Comparison of ENCODE assay signal across 20 cellular contexts in the genomic region with DNA sequence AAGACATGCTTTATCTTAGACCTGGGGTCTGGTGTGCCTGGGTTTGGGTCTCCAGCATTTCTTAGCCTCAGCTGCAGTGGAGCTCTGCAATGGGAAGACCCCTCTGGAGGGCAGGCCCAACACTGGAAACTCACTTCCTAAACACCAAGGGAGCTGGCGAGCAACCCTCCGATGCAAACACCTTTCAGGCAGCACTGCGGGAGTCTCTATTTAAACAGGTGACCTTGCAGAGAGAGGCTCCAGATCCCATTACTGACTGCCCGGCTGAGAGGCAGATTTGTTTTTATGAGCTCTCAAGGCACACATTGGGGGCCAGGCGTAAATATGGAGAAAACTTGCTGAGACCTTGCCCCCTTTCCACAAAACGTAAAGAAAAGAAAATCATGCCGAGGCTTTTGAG.
DNase-seq lines count a peak whose midpoint lies in the region; ATAC-seq, FAIRE-seq and TF ChIP-seq lines count a peak whose summit lies in the region.
"Had no signal": no experiment of that assay in that cellular context is flagged by ENCODE, and none has a peak within 500 bp of the region (broad histone marks: within the 10 kb centered on the region; RNA-seq: fewer than 3 reads in every experiment).

No MANE protein-coding gene starts in this region.

- peak overlapping the region; percentile 35; the same call in 1 of the 2 replicates for H3K27ac ChIP-seq in HEK293 (ENCODE audit: extremely low read depth, low read depth, low read length)
- H3K27ac ChIP-seq: esophagus muscularis mucosa, gastroesophageal sphincter had no signal

- no peaks in the 10 kb centered on the region for H3K9me3 ChIP-seq in HEK293 (ENCODE audit: control insufficient read depth, insufficient read depth, low read depth, low read length)
- H3K9me3 ChIP-seq: esophagus muscularis mucosa, gastroesophageal sphincter, tibial nerve had no signal

- no peak for TF ChIP-seq CTCF in HEK293 (tag by site-specific recombination; IDR thresholded peaks at IDR 0.05)

- POLR2A ChIA-PET in HEK293 (lab: Yijun Ruan, JAX): interaction anchor here (0.6 kb wide), 1 partner anchor 91 kb away, joined by 3 read pairs; no protein-coding TSS in a partner anchor

- DNase-seq in NCI-H2081 treated with DMSO at 0.1 percent for 48 hours (lab: John Stamatoyannopoulos, UW) (peak; percentile 57), NCI-H748 (lab: John Stamatoyannopoulos, UW; ENCODE audit: unreplicated experiment) (peak; percentile 95), H54 (ENCODE audit: insufficient read length, low spot score) (no peak)
- DNase-seq in stimulated activated CD4-positive, alpha-beta T cell treated with anti-CD3 and anti-CD28 coated beads, Interleukin-15, amount 100 ng/mL, for 24 hours: no peak
- DNase-seq: activated CD4-positive, alpha-beta T cell treated with anti-CD3 and anti-CD28 coated beads, Interleukin-2, amount 10 ng/mL, durations not matched to agents 7 days and 5 days; activated naive CD8-positive, alpha-beta T cell treated with anti-CD3 and anti-CD28 coated beads, Interleukin-2, amount 10 ng/mL, durations not matched to agents 7 days and 5 days; CD4-positive, alpha-beta memory T cell; effector CD8-positive, alpha-beta T cell; KG1; nucleus accumbens; Right ventricle myocardium superior; small intestine; stimulated activated CD4-positive, alpha-beta T cell treated with anti-CD3 and anti-CD28 coated beads, Interleukin-4, amount 100 ng/mL, for 1 hour; T-helper 1 cell had no signal

- H3K4me3 ChIP-seq in HEK293 (ENCODE audit: low read depth, low read length): no peak overlapping the region
- H3K4me3 ChIP-seq: esophagus muscularis mucosa, gastroesophageal sphincter, tibial nerve had no signal

- no peaks in the 10 kb centered on the region for H3K36me3 ChIP-seq in HEK293 (ENCODE audit: control insufficient read depth in 2 of 2, insufficient read depth in 1 of 2, low read length in 2 of 2)
- H3K36me3 ChIP-seq: esophagus muscularis mucosa, gastroesophageal sphincter, tibial nerve had no signal

- no peak for FAIRE-seq in H54 (lab: Jason Lieb, UNC)
- FAIRE-seq: small intestine had no signal

- CTCF ChIA-PET in HEK293 (lab: Yijun Ruan, JAX): no interaction called here

- ATAC-seq in GM18858 (IDR thresholded peaks at IDR 0.05; ENCODE audit: unreplicated experiment) (no peak), GM18517 (IDR thresholded peaks at IDR 0.05; ENCODE audit: unreplicated experiment) (no peak)

- TF ChIP-seq POLR2A in H54 (IDR thresholded peaks at IDR 0.05; ENCODE audit: low read depth, low read length): no peak

- H3K4me1 ChIP-seq in HEK293 (ENCODE audit: control insufficient read depth, insufficient read depth, low read length): peaks cover 30% of the 10 kb centered on the region

TF ChIP-seq in HEK293, 187 proteins besides CTCF, POLR2A, EP300 and RAD21:
- TF ChIP-seq, protein P1, sequence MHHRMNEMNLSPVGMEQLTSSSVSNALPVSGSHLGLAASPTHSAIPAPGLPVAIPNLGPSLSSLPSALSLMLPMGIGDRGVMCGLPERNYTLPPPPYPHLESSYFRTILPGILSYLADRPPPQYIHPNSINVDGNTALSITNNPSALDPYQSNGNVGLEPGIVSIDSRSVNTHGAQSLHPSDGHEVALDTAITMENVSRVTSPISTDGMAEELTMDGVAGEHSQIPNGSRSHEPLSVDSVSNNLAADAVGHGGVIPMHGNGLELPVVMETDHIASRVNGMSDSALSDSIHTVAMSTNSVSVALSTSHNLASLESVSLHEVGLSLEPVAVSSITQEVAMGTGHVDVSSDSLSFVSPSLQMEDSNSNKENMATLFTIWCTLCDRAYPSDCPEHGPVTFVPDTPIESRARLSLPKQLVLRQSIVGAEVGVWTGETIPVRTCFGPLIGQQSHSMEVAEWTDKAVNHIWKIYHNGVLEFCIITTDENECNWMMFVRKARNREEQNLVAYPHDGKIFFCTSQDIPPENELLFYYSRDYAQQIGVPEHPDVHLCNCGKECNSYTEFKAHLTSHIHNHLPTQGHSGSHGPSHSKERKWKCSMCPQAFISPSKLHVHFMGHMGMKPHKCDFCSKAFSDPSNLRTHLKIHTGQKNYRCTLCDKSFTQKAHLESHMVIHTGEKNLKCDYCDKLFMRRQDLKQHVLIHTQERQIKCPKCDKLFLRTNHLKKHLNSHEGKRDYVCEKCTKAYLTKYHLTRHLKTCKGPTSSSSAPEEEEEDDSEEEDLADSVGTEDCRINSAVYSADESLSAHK (tag by site-specific recombination; IDR thresholded peaks at IDR 0.05): 0 out of 2 replicates have a peak, but pooled peaks have one; percentile 14
- TF ChIP-seq GFI1B (tag by site-specific recombination; IDR thresholded peaks at IDR 0.05) (no peak), GLIS1 (tag by site-specific recombination; IDR thresholded peaks at IDR 0.05) (peak; percentile 77), ZIC2 (tag by site-specific recombination; IDR thresholded peaks at IDR 0.05) (peak; percentile 46; the same call in 1 of the 2 replicates)
TF ChIP-seq in HEK293: peak in this region for 3.

Comparison
In these comparisons a context has a peak if more than half of its experiments do, and no peak if none do; other contexts are left out.
1. DNase-seq: peak in NCI-H2081 treated with DMSO at 0.1 percent for 48 hours (single experiment) and NCI-H748 (single experiment); none in H54 (single experiment) and stimulated activated CD4-positive, alpha-beta T cell treated with anti-CD3 and anti-CD28 coated beads, Interleukin-15, amount 100 ng/mL, for 24 hours (single experiment).